12 cellular contexts compared by ENCODE assay signal in genomic region chr11:76791861-76792260, GRCh38. TPM values are rescaled to one million over a fixed set of nuclear protein-coding genes. Genes with fewer than 3 reads are reported as not detected.
DNase-seq lines count a peak whose midpoint lies in the region; ATAC-seq and TF ChIP-seq lines count a peak whose summit lies in the region.
"Had no signal": no experiment of that assay in that cellular context is flagged by ENCODE, and none has a peak within 500 bp of the region (broad histone marks: within the 10 kb centered on the region; RNA-seq: fewer than 3 reads in every experiment).

No MANE protein-coding gene starts in this region.

- H3K27me3 ChIP-seq in RWPE2 (ENCODE audit: insufficient read depth, poor library complexity, severe bottlenecking) = no peaks in the 10 kb centered on the region
- H3K27me3 ChIP-seq: Peyer's patch, upper lobe of right lung had no signal

- DNase-seq in ELR (ENCODE audit: low read depth) (peak; percentile 67), RWPE2 (ENCODE audit: low spot score) (peak; percentile 71), renal cortical epithelial cell (ENCODE audit: low read depth) (peak; percentile 52), SKM-1 (lab: John Stamatoyannopoulos, UW; ENCODE audit: unreplicated experiment) (no peak), anterior cingulate cortex (lab: John Stamatoyannopoulos, UW) (no peak), DMS153 (lab: John Stamatoyannopoulos, UW) (no peak)
- no peak for DNase-seq in stimulated activated CD4-positive, alpha-beta T cell treated with anti-CD3 and anti-CD28 coated beads, Interleukin-4, amount 100 ng/mL, for 24 hours
- DNase-seq: activated T-cell treated with anti-CD3 and anti-CD28 coated beads, Interleukin-2, amount 50 U/mL, for 72 hours; hypothalamus; upper lobe of right lung had no signal

- TF ChIP-seq CTCF in RWPE2 (IDR thresholded peaks at IDR 0.05; ENCODE audit: poor library complexity, severe bottlenecking) = no peak

- ATAC-seq in RWPE2 (ENCODE audit: low read depth) (peak; percentile 26; the same call in 2 of the 3 replicates), esophagus mucosa (peak; percentile 20)
- ATAC-seq: activated T-cell treated with anti-CD3 and anti-CD28 coated beads, Interleukin-2, amount 50 U/mL, for 72 hours; upper lobe of right lung had no signal

- H3K4me1 ChIP-seq in RWPE2 (ENCODE audit: insufficient read depth, poor library complexity, severe bottlenecking) = peaks cover 60% of the 10 kb centered on the region

- H3K4me3 ChIP-seq in RWPE2 (ENCODE audit: severe bottlenecking) = no peak overlapping the region
- H3K4me3 ChIP-seq: Peyer's patch, upper lobe of right lung had no signal

- no peaks in the 10 kb centered on the region for H3K9me3 ChIP-seq in RWPE2 (ENCODE audit: severe bottlenecking)
- H3K9me3 ChIP-seq: Peyer's patch, upper lobe of right lung had no signal

- H3K27ac ChIP-seq in RWPE2 (ENCODE audit: poor library complexity, severe bottlenecking) = peak overlapping the region; percentile 71
- H3K27ac ChIP-seq: upper lobe of right lung had no signal

- H3K36me3 ChIP-seq in RWPE2 (ENCODE audit: low read depth) = peaks cover 31% of the 10 kb centered on the region

RNA-seq across cellular contexts. Expression of gene TSKU, which starts 8.7 kb away (rescaled TPM):
- total RNA-seq in esophagus mucosa = 50.7 TPM
- 13.5 and 29.5 TPM in 2 replicates for total RNA-seq in renal cortical epithelial cell

Comparison
In these comparisons a context has a peak if more than half of its experiments do, and no peak if none do; other contexts are left out.
1. DNase-seq: peak in ELR (single experiment), RWPE2 (single experiment) and renal cortical epithelial cell (single experiment); none in SKM-1 (single experiment), anterior cingulate cortex (0 of 58), DMS153 (single experiment) and stimulated activated CD4-positive, alpha-beta T cell treated with anti-CD3 and anti-CD28 coated beads, Interleukin-4, amount 100 ng/mL, for 24 hours (single experiment).